In genomic region chr11:78310500-78310909, GRCh38 we compare ENCODE assay signal across 8 cellular contexts.
DNase-seq lines count a peak whose midpoint lies in the region; ATAC-seq and TF ChIP-seq lines count a peak whose summit lies in the region.

No MANE protein-coding gene starts in this region.

- H3K27ac Mint-ChIP-seq in naive B cell, result peak overlapping the region; percentile 57 to 90 (median 81)

- no peaks in the 10 kb centered on the region for H3F3A ChIP-seq in PC-3 (ENCODE audit: low read length, unreplicated experiment)

- TF ChIP-seq CTCF in PC-3 (conservative IDR thresholded peaks at IDR 0.05; ENCODE audit: low read depth, low read length), result no peak

- no peaks in the 10 kb centered on the region for H3K27me3 ChIP-seq in PC-3 (ENCODE audit: low read length)

- no peaks in the 10 kb centered on the region for H3K36me3 Mint-ChIP-seq in naive B cell

- no peaks in the 10 kb centered on the region for H3K27me3 Mint-ChIP-seq in naive B cell

- H3K9me2 ChIP-seq in PC-3 (replicated peaks; ENCODE audit: low read length), result no peaks in the 10 kb centered on the region

- H3K27ac ChIP-seq in PC-3 (ENCODE audit: low read length), result no peak overlapping the region

- no TSS peak for BruUV-seq in PC-3 (replicated peaks; lab: Mats Ljungman, UMichigan)

- peak; percentile 57 for DNase-seq in SW480 (ENCODE audit: low spot score)
- no peak for DNase-seq in naive B cell
- no peak for DNase-seq in activated CD4-positive, alpha-beta T cell treated with anti-CD3 and anti-CD28 coated beads, Interleukin-2, amount 50 U/mL, for 1 hour
- DNase-seq in DMS 273 (lab: John Stamatoyannopoulos, UW; ENCODE audit: unreplicated experiment), result no peak
- DNase-seq in PC-3, result no peak
- no peak for DNase-seq in NCI-H2107 treated with DMSO at 0.1 percent for 48 hours (lab: John Stamatoyannopoulos, UW; ENCODE audit: unreplicated experiment)

- no peaks in the 10 kb centered on the region for H4K20me1 ChIP-seq in PC-3 (ENCODE audit: low read length)

- H3K4me3 Mint-ChIP-seq in naive B cell, result peak overlapping the region; percentile 34 to 88 (median 64)

- intact Hi-C loops in PC-3 (cut with micrococcal nuclease), result loop anchor here (10.0 kb wide), 1 partner anchor 76 kb away; no protein-coding TSS in a partner anchor

- POLR2A ChIA-PET in PC-3 (lab: Charles Lee; ENCODE audit: unreplicated experiment), result interaction anchor here (0.6 kb wide), 1 partner anchor 264 kb away, joined by 6 read pairs; no protein-coding TSS in a partner anchor

- H3K9me3 ChIP-seq in PC-3 (ENCODE audit: low read length), result no peaks in the 10 kb centered on the region

- H3K4me1 ChIP-seq in PC-3 (ENCODE audit: insufficient read depth, low read length), result peaks cover 14% of the 10 kb centered on the region

- H3K9ac ChIP-seq in PC-3 (ENCODE audit: low read length), result no peak overlapping the region

- no peaks in the 10 kb centered on the region for H3K9me3 Mint-ChIP-seq in naive B cell

- H3K4me1 Mint-ChIP-seq in naive B cell, result peaks cover 26 to 71% (median 47%) of the 10 kb centered on the region in 3 donors

- no peak overlapping the region for H2AFZ ChIP-seq in PC-3 (ENCODE audit: low read length)

- no peak overlapping the region for H3K4me2 ChIP-seq in PC-3 (ENCODE audit: low read length)

- H3K36me3 ChIP-seq in PC-3 (ENCODE audit: low read depth, low read length), result no peaks in the 10 kb centered on the region

- peak; percentile 86 for ATAC-seq in GM18502 (IDR thresholded peaks at IDR 0.05; ENCODE audit: poor library complexity, unreplicated experiment)
- peak; percentile 88 for ATAC-seq in HG02678 (IDR thresholded peaks at IDR 0.05; ENCODE audit: unreplicated experiment)
- peak; percentile 60 to 67 for ATAC-seq in naive B cell (ENCODE audit: low read depth in 2 of 2)
- no peak for ATAC-seq in PC-3

- H3K4me3 ChIP-seq in PC-3 (ENCODE audit: low read length), result no peak overlapping the region

- no peaks in the 10 kb centered on the region for H3K79me2 ChIP-seq in PC-3 (ENCODE audit: low read length)

- CTCF ChIA-PET in PC-3 (lab: Charles Lee), result interaction anchor here (0.7 kb wide), 1 partner anchor 637 kb away, joined by 5 read pairs; no protein-coding TSS in a partner anchor
